ENCODE assay signal across 9 cellular contexts in genomic region chr2:199757466-199757865, GRCh38.
DNase-seq lines count a peak whose midpoint lies in the region; ATAC-seq and TF ChIP-seq lines count a peak whose summit lies in the region.
"Had no signal": no experiment of that assay in that cellular context is flagged by ENCODE, and none has a peak within 500 bp of the region (broad histone marks: within the 10 kb centered on the region; RNA-seq: fewer than 3 reads in every experiment).

No MANE protein-coding gene starts in this region.

- no peaks in the 10 kb centered on the region for H3K27me3 ChIP-seq in hepatocyte
- no peaks in the 10 kb centered on the region for H3K27me3 ChIP-seq in upper lobe of right lung
- H3K27me3 ChIP-seq: ovary had no signal

- no peak overlapping the region for H3K4me3 ChIP-seq in hepatocyte
- H3K4me3 ChIP-seq in upper lobe of right lung, result no peak overlapping the region
- H3K4me3 ChIP-seq: ovary had no signal

- H3K9me2 ChIP-seq in hepatocyte (replicated peaks; ENCODE audit: insufficient read depth), result no peaks in the 10 kb centered on the region

- H2AFZ ChIP-seq in hepatocyte, result no peak overlapping the region

- no peak overlapping the region for H3K27ac ChIP-seq in hepatocyte
- no peak overlapping the region for H3K27ac ChIP-seq in upper lobe of right lung
- H3K27ac ChIP-seq: ovary had no signal

- H3K79me2 ChIP-seq in hepatocyte, result no peaks in the 10 kb centered on the region

- TF ChIP-seq CTCF in hepatocyte (IDR thresholded peaks at IDR 0.05; ENCODE audit: poor library complexity) (no peak), upper lobe of right lung (IDR thresholded peaks at IDR 0.05) (no peak)

- peak; percentile 88 for ATAC-seq in Right ventricle myocardium superior (ENCODE audit: poor library complexity)
- peak; percentile 70 for ATAC-seq in upper lobe of right lung
- ATAC-seq in GM21619 (IDR thresholded peaks at IDR 0.05; ENCODE audit: unreplicated experiment), result no peak
- no peak for ATAC-seq in activated CD4-positive, CD25-positive, alpha-beta regulatory T cell treated with anti-CD3 and anti-CD28 coated beads, Interleukin-2, amount 50 U/mL, for 24 hours
- no peak for ATAC-seq in HG02588 (IDR thresholded peaks at IDR 0.05; ENCODE audit: unreplicated experiment)

- no peaks in the 10 kb centered on the region for H3K36me3 ChIP-seq in hepatocyte (replicated peaks; ENCODE audit: insufficient read depth, low read depth)
- H3K36me3 ChIP-seq in upper lobe of right lung, result no peaks in the 10 kb centered on the region
- H3K36me3 ChIP-seq: ovary had no signal

- no peaks in the 10 kb centered on the region for H3K4me1 ChIP-seq in hepatocyte (ENCODE audit: insufficient read depth)
- H3K4me1 ChIP-seq in upper lobe of right lung, result no peaks in the 10 kb centered on the region

- no peaks in the 10 kb centered on the region for H3K9me3 ChIP-seq in hepatocyte (ENCODE audit: low read depth)
- H3K9me3 ChIP-seq in upper lobe of right lung, result no peaks in the 10 kb centered on the region
- H3K9me3 ChIP-seq: ovary had no signal

- intact Hi-C loops in Right ventricle myocardium superior (cut with DNase I) (no loop called here), cardiac septum (cut with DNase I) (no loop called here), upper lobe of right lung (cut with DNase I) (no loop called here)

- DNase-seq in Right ventricle myocardium superior (peak; percentile 62), cardiac septum (ENCODE audit: low spot score) (no peak), amygdala (lab: John Stamatoyannopoulos, UW) (peak in 55 of 56 donors; percentile 2 to 94 (median 72)), hepatocyte (ENCODE audit: low spot score) (peak; percentile 45), upper lobe of right lung (peak; percentile 70)
- DNase-seq: ovary had no signal

- no peak overlapping the region for H3K4me2 ChIP-seq in hepatocyte

- no peaks in the 10 kb centered on the region for H4K20me1 ChIP-seq in hepatocyte (ENCODE audit: insufficient read depth, poor library complexity, severe bottlenecking)

Comparison
In these comparisons a context has a peak if more than half of its experiments do, and no peak if none do; other contexts are left out.
1. ATAC-seq: peak in Right ventricle myocardium superior (single experiment) and upper lobe of right lung (single experiment); none in GM21619 (single experiment), activated CD4-positive, CD25-positive, alpha-beta regulatory T cell treated with anti-CD3 and anti-CD28 coated beads, Interleukin-2, amount 50 U/mL, for 24 hours (0 of 2) and HG02588 (single experiment).